ENCODE assay signal across 22 cellular contexts in the genomic region with DNA sequence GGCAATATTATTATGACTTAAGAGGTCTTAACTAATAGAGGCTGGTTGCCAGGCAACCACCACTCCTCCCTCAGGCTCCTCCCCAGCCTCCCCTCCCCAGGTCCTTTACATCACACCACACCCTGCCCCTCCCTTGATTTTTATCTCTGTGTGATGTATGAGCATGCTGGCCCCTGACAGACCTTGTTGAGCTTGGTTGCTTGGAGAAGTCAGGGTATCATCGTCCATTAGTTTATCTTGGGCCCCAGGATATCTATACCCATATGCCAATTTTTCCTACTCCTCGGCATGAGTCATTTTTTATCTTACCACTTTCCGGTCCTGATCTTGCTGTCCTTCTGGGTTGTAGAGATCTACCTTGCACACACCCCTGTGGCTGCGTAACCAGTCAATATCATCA. TPM values are rescaled to one million over a fixed set of nuclear protein-coding genes. Genes with fewer than 3 reads are reported as not detected.
"Had no signal": no experiment of that assay in that cellular context is flagged by ENCODE, and none has a peak within 500 bp of the region (broad histone marks: within the 10 kb centered on the region; RNA-seq: fewer than 3 reads in every experiment).

No MANE protein-coding gene starts in this region.

- H3K27me3 ChIP-seq: foreskin keratinocyte had no signal

- H3K27ac Mint-ChIP-seq: activated naive CD4-positive, alpha-beta T cell treated with anti-CD3 and anti-CD28 coated beads, Interleukin-2, amount 50 U/mL, for 72 hours; nephron progenitor cell had no signal

- H3K36me3 Mint-ChIP-seq: activated naive CD4-positive, alpha-beta T cell treated with anti-CD3 and anti-CD28 coated beads, Interleukin-2, amount 50 U/mL, for 72 hours had no signal

- ATAC-seq: activated naive CD4-positive, alpha-beta T cell treated with anti-CD3 and anti-CD28 coated beads, Interleukin-2, amount 50 U/mL, for 72 hours; foreskin keratinocyte had no signal

- H3K4me3 Mint-ChIP-seq: nephron progenitor cell had no signal

- H3K27ac ChIP-seq: dorsolateral prefrontal cortex, epithelial cell of prostate, foreskin keratinocyte had no signal

- H3K9me3 Mint-ChIP-seq: activated naive CD4-positive, alpha-beta T cell treated with anti-CD3 and anti-CD28 coated beads, Interleukin-2, amount 50 U/mL, for 72 hours had no signal

- H3K4me1 ChIP-seq: foreskin keratinocyte had no signal

- H3K4me3 ChIP-seq: dorsolateral prefrontal cortex, lung had no signal

- DNase-seq: activated CD4-positive, alpha-beta T cell treated with anti-CD3 and anti-CD28 coated beads, Interleukin-2, amount 50 U/mL, for 4 hours; activated gamma-delta T cell; amygdala; caudate nucleus; dorsolateral prefrontal cortex; foreskin keratinocyte; hippocampal formation; islet precursor cell; midbrain; nephron progenitor cell; occipital lobe; posterior cingulate gyrus; retina; stimulated activated CD4-positive, alpha-beta T cell treated with anti-CD3 and anti-CD28 coated beads, Interleukin-1b, Interleukin-23, amount 100 ng/mL, for 48 hours; stimulated activated CD8-positive, alpha-beta memory T cell treated with anti-CD3 and anti-CD28 coated beads, Interleukin-4, amount 100 ng/mL, for 48 hours; stimulated activated naive CD4-positive, alpha-beta T cell had no signal

RNA-seq across cellular contexts. Expression of a gene that starts 2.5 kb away (rescaled TPM):
- total RNA-seq: activated naive CD4-positive, alpha-beta T cell treated with anti-CD3 and anti-CD28 coated beads, Interleukin-2, amount 50 U/mL, for 72 hours; dorsolateral prefrontal cortex; fibroblast of lung; foreskin keratinocyte; lung; myocyte; occipital lobe; ureter had no signal
- polyA plus RNA-seq: fibroblast of lung, foreskin keratinocyte, lung had no signal
